8 cellular contexts compared by ENCODE assay signal in the genomic region with DNA sequence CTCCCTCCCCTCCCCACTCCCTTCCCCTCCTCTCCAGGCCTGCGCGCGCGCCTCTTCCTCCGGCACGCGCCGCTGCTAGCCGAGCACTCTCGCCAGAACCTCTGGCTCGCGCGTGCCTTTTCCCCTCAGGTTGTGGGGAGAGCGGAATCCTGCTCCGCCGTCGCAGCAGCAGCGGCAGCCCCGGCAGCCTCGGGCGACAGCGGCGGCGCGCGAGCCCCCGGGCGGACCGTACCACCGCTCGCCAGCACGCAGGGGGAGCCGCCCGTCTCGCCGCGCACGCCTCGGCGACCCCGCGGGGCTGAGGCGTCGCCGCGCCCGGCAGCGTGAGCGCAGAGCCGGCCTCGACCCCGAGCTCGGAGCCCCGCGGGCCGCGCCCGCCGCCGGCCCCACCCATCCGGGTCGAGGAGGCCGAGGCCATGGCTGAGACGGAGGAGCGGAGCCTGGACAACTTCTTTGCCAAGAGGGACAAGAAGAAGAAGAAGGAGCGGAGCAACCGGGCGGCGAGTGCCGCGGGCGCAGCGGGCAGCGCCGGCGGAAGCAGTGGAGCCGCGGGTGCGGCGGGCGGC. TPM values are rescaled to one million over a fixed set of nuclear protein-coding genes. Genes with fewer than 3 reads are reported as not detected.
A peak's percentile ranks its signal among the peaks of the same experiment; 100 is the strongest.
DNase-seq lines count a peak whose midpoint lies in the region; ATAC-seq and TF ChIP-seq lines count a peak whose summit lies in the region.

A gene with protein sequence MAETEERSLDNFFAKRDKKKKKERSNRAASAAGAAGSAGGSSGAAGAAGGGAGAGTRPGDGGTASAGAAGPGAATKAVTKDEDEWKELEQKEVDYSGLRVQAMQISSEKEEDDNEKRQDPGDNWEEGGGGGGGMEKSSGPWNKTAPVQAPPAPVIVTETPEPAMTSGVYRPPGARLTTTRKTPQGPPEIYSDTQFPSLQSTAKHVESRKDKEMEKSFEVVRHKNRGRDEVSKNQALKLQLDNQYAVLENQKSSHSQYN (plus strand): TSS at position 58 of the 566 bp plus-strand sequence. CDS start 359 bp downstream, at position 417.

- peak; percentile 29 for ATAC-seq in GM23338

- TF ChIP-seq CTCF in GM12865 (IDR thresholded peaks at IDR 0.05; ENCODE audit: insufficient read depth, low read depth, low read length, missing control alignments) (no peak), GM23338 (conservative IDR thresholded peaks at IDR 0.05; ENCODE audit: low read depth in 2 of 2) (no peak), Loucy (conservative IDR thresholded peaks at IDR 0.05; ENCODE audit: low read length) (no peak), vagina (IDR thresholded peaks at IDR 0.05) (no peak)

- H3K4me1 Mint-ChIP-seq in GM23338, result peaks cover 28% of the 10 kb centered on the region

- H3K4me3 ChIP-seq in GM12865 (ENCODE audit: low read depth, low read length), result peak within 1 kb of the TSS; percentile 73
- H3K4me3 ChIP-seq in GM23338, result peak within 1 kb of the TSS; percentile 90
- H3K4me3 ChIP-seq in Loucy (ENCODE audit: low read length, poor library complexity, severe bottlenecking), result peak within 1 kb of the TSS; percentile 86
- peak within 1 kb of the TSS; percentile 89 for H3K4me3 ChIP-seq in mononuclear cell (ENCODE audit: low read length)
- peak within 1 kb of the TSS; percentile 73 to 93 for H3K4me3 ChIP-seq in vagina

- peak within 1 kb of the TSS; percentile 85 for H3K9ac ChIP-seq in Loucy (ENCODE audit: low read depth, low read length, poor library complexity, severe bottlenecking)

- H3F3A ChIP-seq in GM23338 (replicated peaks; ENCODE audit: low read depth) (no peaks in the 10 kb centered on the region), Loucy (ENCODE audit: low read depth) (peaks cover 13% of the 10 kb centered on the region)

- peak in 1 of 2 donors; percentile 93 for TF ChIP-seq POLR2A in vagina (IDR thresholded peaks at IDR 0.05)

- peak within 1 kb of the TSS; percentile 96 for H3K27ac Mint-ChIP-seq in GM23338

- H3K9me3 ChIP-seq in Loucy (ENCODE audit: insufficient read depth, low read depth, low read length), result no peaks in the 10 kb centered on the region
- H3K9me3 ChIP-seq in mononuclear cell (ENCODE audit: low read depth, low read length), result no peaks in the 10 kb centered on the region
- no peaks in the 10 kb centered on the region for H3K9me3 ChIP-seq in vagina

- H3K27ac ChIP-seq in GM23338 (ENCODE audit: low read depth), result peak within 1 kb of the TSS; percentile 88
- peak within 1 kb of the TSS; percentile 90 for H3K27ac ChIP-seq in vagina

- no peaks in the 10 kb centered on the region for H3K9me3 Mint-ChIP-seq in GM23338

- H3K4me2 ChIP-seq in GM23338 (peak within 1 kb of the TSS; percentile 98), Loucy (ENCODE audit: low read depth, low read length, poor library complexity, severe bottlenecking) (peak within 1 kb of the TSS; percentile 85)

- intact Hi-C loops in vagina (cut with DNase I), result loop anchor here (5.0 kb wide), 1 partner anchor 851 kb away; a partner anchor contains a TSS

- H2AFZ ChIP-seq in GM23338, result peak within 1 kb of the TSS; percentile 40; the same call in 1 of the 2 replicates
- peak within 1 kb of the TSS; percentile 72 for H2AFZ ChIP-seq in Loucy (ENCODE audit: low read length)

- H4K20me1 ChIP-seq in GM23338 (replicated peaks; ENCODE audit: insufficient read depth) (peaks cover 35% of the 10 kb centered on the region), Loucy (ENCODE audit: insufficient read depth, low read length, poor library complexity, severe bottlenecking) (peaks cover 37% of the 10 kb centered on the region)

- peaks cover 5% of the 10 kb centered on the region for H3K27me3 Mint-ChIP-seq in GM23338 (ENCODE audit: insufficient read depth, low read depth, poor library complexity)

- no peak for DNase-seq in GM12865 (ENCODE audit: low read depth)
- peak; percentile 71 for DNase-seq in GM23338 (ENCODE audit: low spot score)
- no peak for DNase-seq in dermis microvascular lymphatic vessel endothelial cell (ENCODE audit: low read depth in 2 of 2)
- no peak for DNase-seq in vagina (ENCODE audit: extremely low spot score in 2 of 2)
- no peak for DNase-seq in germinal center (ENCODE audit: low spot score)
- DNase-seq in GM19240 (ENCODE audit: insufficient read length, low spot score), result no peak

- H3K9me2 ChIP-seq in GM23338 (ENCODE audit: insufficient read depth) (no peaks in the 10 kb centered on the region), Loucy (replicated peaks; ENCODE audit: low read depth, low read length) (no peaks in the 10 kb centered on the region)

- H3K36me3 Mint-ChIP-seq in GM23338 (ENCODE audit: low read depth), result peaks cover 42% of the 10 kb centered on the region

- peaks cover 29% of the 10 kb centered on the region for H3K36me3 ChIP-seq in GM23338 (ENCODE audit: insufficient read depth)
- peaks cover 9% of the 10 kb centered on the region for H3K36me3 ChIP-seq in Loucy (ENCODE audit: insufficient read depth, low read length)
- peaks cover 0 to 26% of the 10 kb centered on the region in 2 donors for H3K36me3 ChIP-seq in vagina

- H3K27me3 ChIP-seq in GM23338 (ENCODE audit: insufficient read depth) (no peaks in the 10 kb centered on the region), Loucy (ENCODE audit: insufficient read depth, low read length, poor library complexity, severe bottlenecking) (no peaks in the 10 kb centered on the region), mononuclear cell (ENCODE audit: insufficient read depth, low read length) (no peaks in the 10 kb centered on the region), vagina (no peaks in the 10 kb centered on the region)

- H3K79me2 ChIP-seq in GM23338 (replicated peaks; ENCODE audit: insufficient read depth), result peaks cover 45% of the 10 kb centered on the region
- H3K79me2 ChIP-seq in Loucy (ENCODE audit: insufficient read depth, low read length), result peaks cover 44% of the 10 kb centered on the region

- H3K4me1 ChIP-seq in GM23338 (ENCODE audit: insufficient read depth) (peaks cover 21% of the 10 kb centered on the region), Loucy (ENCODE audit: insufficient read depth, low read length, poor library complexity, severe bottlenecking) (peaks cover 53% of the 10 kb centered on the region), mononuclear cell (ENCODE audit: insufficient read depth, low read length) (peaks cover 70% of the 10 kb centered on the region), vagina (peaks cover 45% of the 10 kb centered on the region)

- H3K4me3 Mint-ChIP-seq in GM23338, result peak within 1 kb of the TSS; percentile 91

TF ChIP-seq in GM23338, 12 proteins besides CTCF, POLR2A, EP300 and RAD21:
- TF ChIP-seq, protein P1, sequence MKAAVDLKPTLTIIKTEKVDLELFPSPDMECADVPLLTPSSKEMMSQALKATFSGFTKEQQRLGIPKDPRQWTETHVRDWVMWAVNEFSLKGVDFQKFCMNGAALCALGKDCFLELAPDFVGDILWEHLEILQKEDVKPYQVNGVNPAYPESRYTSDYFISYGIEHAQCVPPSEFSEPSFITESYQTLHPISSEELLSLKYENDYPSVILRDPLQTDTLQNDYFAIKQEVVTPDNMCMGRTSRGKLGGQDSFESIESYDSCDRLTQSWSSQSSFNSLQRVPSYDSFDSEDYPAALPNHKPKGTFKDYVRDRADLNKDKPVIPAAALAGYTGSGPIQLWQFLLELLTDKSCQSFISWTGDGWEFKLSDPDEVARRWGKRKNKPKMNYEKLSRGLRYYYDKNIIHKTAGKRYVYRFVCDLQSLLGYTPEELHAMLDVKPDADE (IDR thresholded peaks at IDR 0.05), result no peak
- no peak for TF ChIP-seq ZNF114 (CRISPR knock-in tag; IDR thresholded peaks at IDR 0.05)
- TF ChIP-seq ZNF331 (CRISPR knock-in tag; IDR thresholded peaks at IDR 0.05; ENCODE audit: low read depth), result no peak
- peak; percentile 64 for TF ChIP-seq POLR2AphosphoS5 (IDR thresholded peaks at IDR 0.05; ENCODE audit: low read depth)
- TF ChIP-seq STAT1 (IDR thresholded peaks at IDR 0.05; ENCODE audit: unreplicated experiment), result no peak
- TF ChIP-seq CREB1 (CRISPR knock-in tag; IDR thresholded peaks at IDR 0.05; ENCODE audit: low read depth), result no peak
- no peak for TF ChIP-seq EZH2phosphoT487 (IDR thresholded peaks at IDR 0.05; ENCODE audit: unreplicated experiment)
TF ChIP-seq in GM23338: peak in this region for 1.

RNA-seq across cellular contexts. Expression of the gene that starts here (rescaled TPM):
- total RNA-seq in GM23338 (2014; rRNA removed; shearing (Covaris generic)), result 119 TPM in 2 replicates
- 36.6 and 44.1 TPM in 2 replicates for polyA plus RNA-seq in GM23338 (2016; fragmentation: Nextera tagmentation; extraction: Ambion mirVana)
- total RNA-seq in dermis microvascular lymphatic vessel endothelial cell (152 and 154 TPM in 2 replicates), mononuclear cell (200 TPM), vagina (55.0 TPM)
